ENCODE assay signal across 16 cellular contexts in the genomic region with DNA sequence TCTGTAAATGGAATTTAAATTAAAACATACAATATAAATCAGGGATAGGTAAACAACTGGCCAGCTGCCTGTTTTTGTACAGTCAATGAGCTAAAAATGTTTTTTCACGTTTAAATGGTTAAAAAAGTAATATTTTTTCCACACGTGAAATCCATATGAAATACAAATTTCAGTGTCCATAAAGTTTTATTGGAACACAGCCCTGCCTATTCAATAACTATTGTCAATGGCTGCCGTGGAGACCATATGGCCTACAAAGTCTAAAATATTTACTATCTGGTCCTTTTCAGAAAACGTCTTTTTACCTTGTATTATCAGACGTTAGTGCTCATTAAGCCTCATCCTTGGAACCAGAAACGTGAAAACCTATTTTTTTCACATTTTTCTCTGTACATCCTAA. TPM values are rescaled to one million over a fixed set of nuclear protein-coding genes. Genes with fewer than 3 reads are reported as not detected.
DNase-seq lines count a peak whose midpoint lies in the region; ATAC-seq, FAIRE-seq and TF ChIP-seq lines count a peak whose summit lies in the region.
"Had no signal": no experiment of that assay in that cellular context is flagged by ENCODE, and none has a peak within 500 bp of the region (broad histone marks: within the 10 kb centered on the region; RNA-seq: fewer than 3 reads in every experiment).

No MANE protein-coding gene starts in this region.

- no peaks in the 10 kb centered on the region for H3K27me3 ChIP-seq in K562 (ENCODE audit: control insufficient read depth in 2 of 2, insufficient read depth in 2 of 2, low read length in 2 of 2)
- H3K27me3 ChIP-seq in gastrocnemius medialis = no peaks in the 10 kb centered on the region
- H3K27me3 ChIP-seq in prostate gland (replicated peaks; ENCODE audit: insufficient read depth) = no peaks in the 10 kb centered on the region
- H3K27me3 ChIP-seq: body of pancreas, heart left ventricle, MG63, ovary had no signal

- H3K27me3 Mint-ChIP-seq in activated naive CD4-positive, alpha-beta T cell treated with anti-CD3 and anti-CD28 coated beads, Interleukin-2, amount 10 ng/mL, durations not matched to agents 7 days and 5 days = peaks cover 34% of the 10 kb centered on the region

- intact Hi-C loops in K562 (cut with micrococcal nuclease) (loop anchor here (5.0 kb wide), 1 partner anchor 203 kb away; a partner anchor contains a TSS), gastrocnemius medialis (cut with DNase I; ENCODE audit: low total_unique reads) (loop anchor here (5.0 kb wide), 1 partner anchor 47 kb away; no protein-coding TSS in a partner anchor), prostate gland (cut with DNase I) (loop anchor here (2.0 kb wide), 1 partner anchor 202 kb away; no protein-coding TSS in a partner anchor)

- ATAC-seq in K562 (no peak), HG03354 (IDR thresholded peaks at IDR 0.05; ENCODE audit: poor library complexity, severe bottlenecking, unreplicated experiment) (no peak), gastrocnemius medialis (no peak)
- ATAC-seq: activated CD4-positive, alpha-beta T cell treated with anti-CD3 and anti-CD28 coated beads for 36 hours had no signal

- no peaks in the 10 kb centered on the region for H3K9me3 Mint-ChIP-seq in activated naive CD4-positive, alpha-beta T cell treated with anti-CD3 and anti-CD28 coated beads, Interleukin-2, amount 10 ng/mL, durations not matched to agents 7 days and 5 days
- H3K9me3 Mint-ChIP-seq: T-helper 1 cell treated with Interleukin-12 subunit alpha and Interleukin-12 subunit beta and Interleukin-4 antibody, amounts not matched to agents 30 μg/mL and 1 μg/mL, for 36 hours had no signal

- H3K9me3 ChIP-seq in K562 (replicated peaks; ENCODE audit: control insufficient read depth, insufficient read depth, low read depth, low read length) = peaks cover 3% of the 10 kb centered on the region; the same call in 1 of the 2 replicates
- H3K9me3 ChIP-seq in gastrocnemius medialis = no peaks in the 10 kb centered on the region
- no peaks in the 10 kb centered on the region for H3K9me3 ChIP-seq in prostate gland
- H3K9me3 ChIP-seq: body of pancreas, heart left ventricle, MG63, ovary had no signal

- no peaks in the 10 kb centered on the region for H3K36me3 ChIP-seq in K562 (ENCODE audit: control insufficient read depth, insufficient read depth, low read length)
- H3K36me3 ChIP-seq in gastrocnemius medialis = no peaks in the 10 kb centered on the region
- H3K36me3 ChIP-seq in prostate gland = no peaks in the 10 kb centered on the region
- H3K36me3 ChIP-seq: MG63, ovary had no signal

- in situ Hi-C loops in K562 (cut with MboI) (no loop called here), gastrocnemius medialis (cut with MboI; ENCODE audit: low sequenced_read_pairs in 4 of 4) (no loop called here)

- no peak overlapping the region for H3K4me2 ChIP-seq in K562 (ENCODE audit: insufficient read depth, low read length)

- H3K9me1 ChIP-seq in K562 (ENCODE audit: control insufficient read depth, insufficient read depth, low read length) = no peaks in the 10 kb centered on the region

- H3K4me3 Mint-ChIP-seq in activated naive CD4-positive, alpha-beta T cell treated with anti-CD3 and anti-CD28 coated beads, Interleukin-2, amount 10 ng/mL, durations not matched to agents 7 days and 5 days = peak overlapping the region; percentile 63

- H3K9ac ChIP-seq in K562 (ENCODE audit: insufficient read depth in 1 of 2, low read depth in 2 of 2, low read length in 2 of 2) = peak overlapping the region in 1 of 2 experiments; percentile 92; a peak in 1 of 4 replicates

- H3K27ac Mint-ChIP-seq in activated naive CD4-positive, alpha-beta T cell treated with anti-CD3 and anti-CD28 coated beads, Interleukin-2, amount 10 ng/mL, durations not matched to agents 7 days and 5 days = no peak overlapping the region
- H3K27ac Mint-ChIP-seq: activated CD4-positive, alpha-beta T cell treated with anti-CD3 and anti-CD28 coated beads for 36 hours; T-helper 1 cell treated with Interleukin-12 subunit alpha and Interleukin-12 subunit beta and Interleukin-4 antibody, amounts not matched to agents 30 μg/mL and 1 μg/mL, for 36 hours had no signal

- DNase-seq in activated naive CD4-positive, alpha-beta T cell treated with anti-CD3 and anti-CD28 coated beads, Interleukin-2, amount 10 ng/mL, durations not matched to agents 7 days and 5 days = no peak
- DNase-seq in activated naive CD4-positive, alpha-beta T cell treated with Interleukin-2 at 50 U/mL for 16 hours = no peak
- peak in 1 of 4 experiments; percentile 24 for DNase-seq in K562 (ENCODE audit: extremely low read depth in 1 of 4, low spot score in 3 of 4)
- peak; percentile 4 for DNase-seq in myocyte (ENCODE audit: low read depth)
- DNase-seq in gastrocnemius medialis = no peak
- DNase-seq in prostate gland (ENCODE audit: low spot score) = no peak
- DNase-seq: activated CD4-positive, alpha-beta T cell treated with anti-CD3 and anti-CD28 coated beads for 36 hours; body of pancreas; heart left ventricle; MG63; NCI-H2171; ovary; stimulated activated CD4-positive, alpha-beta T cell treated with anti-CD3 and anti-CD28 coated beads, Interleukin-15, amount 100 ng/mL, for 24 hours had no signal

- no peak for FAIRE-seq in K562 (lab: Jason Lieb, UNC)

- H3K27ac ChIP-seq in K562 (ENCODE audit: extremely low read depth, low read depth, low read length) (peak overlapping the region; percentile 93; the same call in 1 of the 3 replicates), temporal lobe (ENCODE audit: low read depth, low read length) (peak overlapping the region; percentile 96), gastrocnemius medialis (peak overlapping the region in 2 of 4 donors; percentile 85), prostate gland (no peak overlapping the region)

- POLR2A ChIA-PET in K562 (lab: Yijun Ruan, JAX) = interaction anchor here (2.8 kb wide), 1 partner anchor 17 kb away, joined by 8 read pairs; no protein-coding TSS in a partner anchor

- TF ChIP-seq CTCF in K562 (IDR thresholded peaks at IDR 0.05 in 2 of 3, conservative IDR thresholded peaks at IDR 0.05 in 1 of 3; ENCODE audit: insufficient read depth in 2 of 3, low read depth in 1 of 3, low read length in 3 of 3) (no peak), gastrocnemius medialis (IDR thresholded peaks at IDR 0.05 in 4 of 5, conservative IDR thresholded peaks at IDR 0.05 in 1 of 5) (no peak), prostate gland (IDR thresholded peaks at IDR 0.05) (no peak)

- no peak for TF ChIP-seq RAD21 in K562 (CRISPR knock-in tag; conservative IDR thresholded peaks at IDR 0.05 in 1 of 2, IDR thresholded peaks at IDR 0.05 in 1 of 2)

- H3K4me1 ChIP-seq in K562 (replicated peaks in 1 of 2; ENCODE audit: control insufficient read depth in 2 of 2, insufficient read depth in 2 of 2, low read length in 2 of 2) (peaks cover 10 to 19% of the 10 kb centered on the region in 2 experiments), gastrocnemius medialis (peaks cover 8 to 9% of the 10 kb centered on the region in 2 donors), prostate gland (replicated peaks) (no peaks in the 10 kb centered on the region)

- TF ChIP-seq EP300 in K562 (IDR thresholded peaks at IDR 0.05; ENCODE audit: low read length) = 0 out of 2 replicates have a peak, but pooled peaks have one; percentile 12

- H3K4me3 ChIP-seq in K562 (no peak overlapping the region), gastrocnemius medialis (no peak overlapping the region), prostate gland (no peak overlapping the region)

- H2AFZ ChIP-seq in K562 (ENCODE audit: low read depth, low read length) = peak overlapping the region; percentile 100

- H3K4me1 Mint-ChIP-seq in activated naive CD4-positive, alpha-beta T cell treated with anti-CD3 and anti-CD28 coated beads, Interleukin-2, amount 10 ng/mL, durations not matched to agents 7 days and 5 days = peaks cover 7% of the 10 kb centered on the region

- no peaks in the 10 kb centered on the region for H3K36me3 Mint-ChIP-seq in activated naive CD4-positive, alpha-beta T cell treated with anti-CD3 and anti-CD28 coated beads, Interleukin-2, amount 10 ng/mL, durations not matched to agents 7 days and 5 days

- no peaks in the 10 kb centered on the region; the same call in 2 of the 3 replicates for H3K79me2 ChIP-seq in K562 (ENCODE audit: control insufficient read depth, insufficient read depth, low read length)

- no peak for TF ChIP-seq POLR2A in K562 (conservative IDR thresholded peaks at IDR 0.05)
- no peak for TF ChIP-seq POLR2A in gastrocnemius medialis (IDR thresholded peaks at IDR 0.05)
- TF ChIP-seq POLR2A in prostate gland (IDR thresholded peaks at IDR 0.05) = no peak

- 30% methylated on average over 6 of the region's 6 CpGs for WGBS in K562 (ENCODE audit: insufficient coverage, low coverage, missing lambda C conversion rate)
- 91% methylated on average over 6 of the region's 6 CpGs for WGBS in prostate gland

- CTCF ChIA-PET in activated naive CD4-positive, alpha-beta T cell treated with anti-CD3 and anti-CD28 coated beads, Interleukin-2, amount 10 ng/mL, durations not matched to agents 7 days and 5 days (lab: Charles Lee) = no interaction called here
- CTCF ChIA-PET in K562 (lab: Yijun Ruan, JAX; ENCODE audit: low intra/inter-chr PET ratio) = no interaction called here

- BruUV-seq in K562 (replicated peaks; lab: Mats Ljungman, UMichigan) = no TSS peak

- no peaks in the 10 kb centered on the region for H4K20me1 ChIP-seq in K562 (replicated peaks; ENCODE audit: control insufficient read depth, insufficient read depth, low read length)

RNA-seq across cellular contexts. Expression of a gene that starts 1.3 kb away (rescaled TPM):
- 2.2 and 2.9 TPM in 2 replicates for total RNA-seq in K562 (2011; cell fraction: chromatin; rRNA removed; ENCODE audit: low replicate concordance)
- 1.2 and 1.7 TPM in 2 replicates for total RNA-seq in K562 (2011; cell fraction: nucleolus; rRNA removed)
- total RNA-seq in K562 (2011; cell fraction: nucleoplasm; rRNA removed) = 2.8 and 3.7 TPM in 2 replicates
- 1.0 and 1.1 TPM in 2 replicates for total RNA-seq in K562 (2014; rRNA removed)
- total RNA-seq in K562 (2014; rRNA removed; fragmentation: Illumina TruSeq; extraction: Trizol) = 1.2 TPM in 2 replicates
- total RNA-seq in K562 (2015; rRNA removed; fragmentation: Illumina TruSeq; extraction: Trizol) = 0.87 and 0.91 TPM in 2 replicates
- total RNA-seq in K562 (2021) = 0.58 and 1.2 TPM in 2 replicates
- 1.6 and 2.2 TPM in 2 replicates for polyA plus RNA-seq in K562 (2011; rRNA removed)
- 0.94 and 1.4 TPM in 2 replicates for polyA plus RNA-seq in K562 (2011; cell fraction: cytosol; rRNA removed)
- polyA plus RNA-seq in K562 (2011; cell fraction: nucleus; rRNA removed) = 1.2 and 1.3 TPM in 2 replicates
- 0.62 and 0.89 TPM in 2 replicates for polyA plus RNA-seq in K562 (2012)
- polyA plus RNA-seq in K562 (2014; fragmentation: Illumina TruSeq; extraction: Trizol) = 0.93 and 1.2 TPM in 2 replicates
- polyA plus RNA-seq in K562 (2014; fragmentation: Nextera tagmentation; extraction: Ambion mirVana) = 1 to 10 TPM in 1 of 2 experiments, under 1 TPM in 1; 0.74 to 1.6 TPM
- 1.1 and 1.3 TPM in 2 replicates for polyA plus RNA-seq in K562 (2014; rRNA removed)
- 0.78 and 1.1 TPM in 2 replicates for polyA minus RNA-seq in K562 (2011; rRNA and poly(A)+ RNA removed)
- not detected in 2 replicates for polyA minus RNA-seq in K562 (2011; cell fraction: cytosol; rRNA and poly(A)+ RNA removed)
- 0.89 and 0.94 TPM in 2 replicates for polyA minus RNA-seq in K562 (2011; cell fraction: nucleus; rRNA and poly(A)+ RNA removed)
- 1.6 and 2.5 TPM in 2 replicates for total RNA-seq in myocyte
- polyA plus RNA-seq in myocyte (2012) = 3.5 TPM
- total RNA-seq in temporal lobe = 4.4 TPM
- total RNA-seq in gastrocnemius medialis = 1 to 10 TPM in 1 of 4 donors, under 1 TPM in 3; 0.15 to 1.8 (median 0.51) TPM
- 1 to 10 TPM; 2.6 to 4.0 TPM for total RNA-seq in prostate gland

Comparison
In these comparisons a context has a peak if more than half of its experiments do, and no peak if none do; other contexts are left out.
1. H3K27ac ChIP-seq: peak in K562 (single experiment) and temporal lobe (single experiment); none in prostate gland (0 of 2).